Comparison of ENCODE assay signal across 1 cellular context in the genomic region with DNA sequence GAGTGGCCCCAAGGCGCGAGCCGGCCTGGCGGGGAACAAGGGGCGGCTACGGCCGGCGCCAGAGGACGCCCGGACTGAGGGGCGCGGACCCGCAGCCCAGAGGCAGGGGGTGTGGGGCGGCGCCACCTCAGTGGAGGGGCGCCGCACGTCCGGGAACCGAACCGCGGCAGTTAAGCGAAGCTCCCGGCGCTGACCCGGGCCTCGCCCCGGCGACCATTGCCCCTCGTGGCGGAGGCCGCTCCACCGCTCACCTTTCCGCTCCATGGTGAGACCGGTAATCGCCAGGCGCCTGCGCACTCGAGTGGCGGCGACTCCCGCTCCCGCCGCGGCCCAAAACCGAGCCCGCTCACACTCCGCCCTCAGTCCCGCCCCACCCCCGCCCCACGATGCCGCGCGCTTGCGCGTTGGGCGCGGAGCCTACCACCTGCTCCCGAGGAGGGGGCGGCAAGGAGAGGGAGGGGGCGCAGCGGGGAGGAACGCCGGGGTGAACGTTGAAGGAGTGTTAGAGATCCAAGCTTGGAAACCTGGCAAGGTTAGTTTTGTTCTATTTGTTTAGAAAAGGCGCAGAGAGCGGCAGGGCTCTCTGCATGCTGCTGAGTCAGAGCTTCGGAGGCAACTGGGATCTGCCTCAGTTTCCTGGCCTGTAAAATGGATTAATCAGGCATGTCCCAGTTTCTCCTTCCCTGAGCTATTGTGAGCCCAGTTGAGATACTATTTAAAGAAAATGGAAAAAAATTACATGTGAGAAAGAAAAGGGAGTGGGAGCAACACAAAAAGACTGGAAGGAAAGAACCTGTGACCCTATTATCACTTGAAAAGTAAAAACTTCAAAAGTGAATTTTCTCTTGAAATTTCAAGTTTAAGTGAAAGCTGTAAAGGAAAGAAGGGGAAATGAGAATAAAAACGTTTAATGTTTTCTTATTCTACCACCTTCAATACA.
TF ChIP-seq lines count a peak whose summit lies in the region.

TSS of gene SRPK1 (minus strand) at position 306 of the 940 bp plus-strand sequence. CDS start at position 264, 42 bp downstream.

TF ChIP-seq in HepG2, 621 proteins besides CTCF, POLR2A, EP300 and RAD21 (continued from another document and continues in another):
- TF ChIP-seq ZBTB2 (CRISPR knock-in tag; IDR thresholded peaks at IDR 0.05; ENCODE audit: low read depth) = peak; percentile 87
- peak; percentile 98 for TF ChIP-seq MAZ (IDR thresholded peaks at IDR 0.05; ENCODE audit: borderline replicate concordance, low read depth, low read length)
- TF ChIP-seq MAZ (CRISPR knock-in tag; IDR thresholded peaks at IDR 0.05; ENCODE audit: low read depth) = peak; percentile 97
- no peak for TF ChIP-seq ZNF292 (CRISPR knock-in tag; IDR thresholded peaks at IDR 0.05; ENCODE audit: borderline replicate concordance, low read depth)
- TF ChIP-seq PITX1 (CRISPR knock-in tag; IDR thresholded peaks at IDR 0.05) = peak; percentile 45
- TF ChIP-seq ZNF557 (CRISPR knock-in tag; IDR thresholded peaks at IDR 0.05) = no peak
- peak; percentile 87 for TF ChIP-seq ZMAT3 (CRISPR knock-in tag; conservative IDR thresholded peaks at IDR 0.05)
- no peak for TF ChIP-seq ZBTB49 (CRISPR knock-in tag; IDR thresholded peaks at IDR 0.05; ENCODE audit: borderline replicate concordance)
- TF ChIP-seq ZNF597 (CRISPR knock-in tag; IDR thresholded peaks at IDR 0.05) = no peak
- TF ChIP-seq FOXK2 (IDR thresholded peaks at IDR 0.05) = 0 out of 2 replicates have a peak, but pooled peaks have one; percentile 14
- TF ChIP-seq, protein P1, sequence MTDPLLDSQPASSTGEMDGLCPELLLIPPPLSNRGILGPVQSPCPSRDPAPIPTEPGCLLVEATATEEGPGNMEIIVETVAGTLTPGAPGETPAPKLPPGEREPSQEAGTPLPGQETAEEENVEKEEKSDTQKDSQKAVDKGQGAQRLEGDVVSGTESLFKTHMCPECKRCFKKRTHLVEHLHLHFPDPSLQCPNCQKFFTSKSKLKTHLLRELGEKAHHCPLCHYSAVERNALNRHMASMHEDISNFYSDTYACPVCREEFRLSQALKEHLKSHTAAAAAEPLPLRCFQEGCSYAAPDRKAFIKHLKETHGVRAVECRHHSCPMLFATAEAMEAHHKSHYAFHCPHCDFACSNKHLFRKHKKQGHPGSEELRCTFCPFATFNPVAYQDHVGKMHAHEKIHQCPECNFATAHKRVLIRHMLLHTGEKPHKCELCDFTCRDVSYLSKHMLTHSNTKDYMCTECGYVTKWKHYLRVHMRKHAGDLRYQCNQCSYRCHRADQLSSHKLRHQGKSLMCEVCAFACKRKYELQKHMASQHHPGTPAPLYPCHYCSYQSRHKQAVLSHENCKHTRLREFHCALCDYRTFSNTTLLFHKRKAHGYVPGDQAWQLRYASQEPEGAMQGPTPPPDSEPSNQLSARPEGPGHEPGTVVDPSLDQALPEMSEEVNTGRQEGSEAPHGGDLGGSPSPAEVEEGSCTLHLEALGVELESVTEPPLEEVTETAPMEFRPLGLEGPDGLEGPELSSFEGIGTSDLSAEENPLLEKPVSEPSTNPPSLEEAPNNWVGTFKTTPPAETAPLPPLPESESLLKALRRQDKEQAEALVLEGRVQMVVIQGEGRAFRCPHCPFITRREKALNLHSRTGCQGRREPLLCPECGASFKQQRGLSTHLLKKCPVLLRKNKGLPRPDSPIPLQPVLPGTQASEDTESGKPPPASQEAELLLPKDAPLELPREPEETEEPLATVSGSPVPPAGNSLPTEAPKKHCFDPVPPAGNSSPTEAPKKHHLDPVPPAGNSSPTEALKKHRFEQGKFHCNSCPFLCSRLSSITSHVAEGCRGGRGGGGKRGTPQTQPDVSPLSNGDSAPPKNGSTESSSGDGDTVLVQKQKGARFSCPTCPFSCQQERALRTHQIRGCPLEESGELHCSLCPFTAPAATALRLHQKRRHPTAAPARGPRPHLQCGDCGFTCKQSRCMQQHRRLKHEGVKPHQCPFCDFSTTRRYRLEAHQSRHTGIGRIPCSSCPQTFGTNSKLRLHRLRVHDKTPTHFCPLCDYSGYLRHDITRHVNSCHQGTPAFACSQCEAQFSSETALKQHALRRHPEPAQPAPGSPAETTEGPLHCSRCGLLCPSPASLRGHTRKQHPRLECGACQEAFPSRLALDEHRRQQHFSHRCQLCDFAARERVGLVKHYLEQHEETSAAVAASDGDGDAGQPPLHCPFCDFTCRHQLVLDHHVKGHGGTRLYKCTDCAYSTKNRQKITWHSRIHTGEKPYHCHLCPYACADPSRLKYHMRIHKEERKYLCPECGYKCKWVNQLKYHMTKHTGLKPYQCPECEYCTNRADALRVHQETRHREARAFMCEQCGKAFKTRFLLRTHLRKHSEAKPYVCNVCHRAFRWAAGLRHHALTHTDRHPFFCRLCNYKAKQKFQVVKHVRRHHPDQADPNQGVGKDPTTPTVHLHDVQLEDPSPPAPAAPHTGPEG (CRISPR knock-in tag; IDR thresholded peaks at IDR 0.05) = peak; percentile 71; the same call in 1 of the 2 replicates
- TF ChIP-seq NFIB (CRISPR knock-in tag; IDR thresholded peaks at IDR 0.05; ENCODE audit: borderline replicate concordance) = no peak
- no peak; the same call in 1 of the 2 replicates for TF ChIP-seq DNMT3B (CRISPR knock-in tag; conservative IDR thresholded peaks at IDR 0.05)
- TF ChIP-seq, protein P2, sequence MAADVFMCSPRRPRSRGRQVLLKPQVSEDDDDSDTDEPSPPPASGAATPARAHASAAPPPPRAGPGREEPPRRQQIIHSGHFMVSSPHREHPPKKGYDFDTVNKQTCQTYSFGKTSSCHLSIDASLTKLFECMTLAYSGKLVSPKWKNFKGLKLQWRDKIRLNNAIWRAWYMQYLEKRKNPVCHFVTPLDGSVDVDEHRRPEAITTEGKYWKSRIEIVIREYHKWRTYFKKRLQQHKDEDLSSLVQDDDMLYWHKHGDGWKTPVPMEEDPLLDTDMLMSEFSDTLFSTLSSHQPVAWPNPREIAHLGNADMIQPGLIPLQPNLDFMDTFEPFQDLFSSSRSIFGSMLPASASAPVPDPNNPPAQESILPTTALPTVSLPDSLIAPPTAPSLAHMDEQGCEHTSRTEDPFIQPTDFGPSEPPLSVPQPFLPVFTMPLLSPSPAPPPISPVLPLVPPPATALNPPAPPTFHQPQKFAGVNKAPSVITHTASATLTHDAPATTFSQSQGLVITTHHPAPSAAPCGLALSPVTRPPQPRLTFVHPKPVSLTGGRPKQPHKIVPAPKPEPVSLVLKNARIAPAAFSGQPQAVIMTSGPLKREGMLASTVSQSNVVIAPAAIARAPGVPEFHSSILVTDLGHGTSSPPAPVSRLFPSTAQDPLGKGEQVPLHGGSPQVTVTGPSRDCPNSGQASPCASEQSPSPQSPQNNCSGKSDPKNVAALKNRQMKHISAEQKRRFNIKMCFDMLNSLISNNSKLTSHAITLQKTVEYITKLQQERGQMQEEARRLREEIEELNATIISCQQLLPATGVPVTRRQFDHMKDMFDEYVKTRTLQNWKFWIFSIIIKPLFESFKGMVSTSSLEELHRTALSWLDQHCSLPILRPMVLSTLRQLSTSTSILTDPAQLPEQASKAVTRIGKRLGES (CRISPR knock-in tag; IDR thresholded peaks at IDR 0.05; ENCODE audit: borderline replicate concordance) = peak; percentile 69
- peak; percentile 92 for TF ChIP-seq ZSCAN5A (CRISPR knock-in tag; IDR thresholded peaks at IDR 0.05; ENCODE audit: borderline replicate concordance)
- TF ChIP-seq TARDBP (CRISPR knock-in tag; IDR thresholded peaks at IDR 0.05) = peak; percentile 89
- TF ChIP-seq, protein P3, sequence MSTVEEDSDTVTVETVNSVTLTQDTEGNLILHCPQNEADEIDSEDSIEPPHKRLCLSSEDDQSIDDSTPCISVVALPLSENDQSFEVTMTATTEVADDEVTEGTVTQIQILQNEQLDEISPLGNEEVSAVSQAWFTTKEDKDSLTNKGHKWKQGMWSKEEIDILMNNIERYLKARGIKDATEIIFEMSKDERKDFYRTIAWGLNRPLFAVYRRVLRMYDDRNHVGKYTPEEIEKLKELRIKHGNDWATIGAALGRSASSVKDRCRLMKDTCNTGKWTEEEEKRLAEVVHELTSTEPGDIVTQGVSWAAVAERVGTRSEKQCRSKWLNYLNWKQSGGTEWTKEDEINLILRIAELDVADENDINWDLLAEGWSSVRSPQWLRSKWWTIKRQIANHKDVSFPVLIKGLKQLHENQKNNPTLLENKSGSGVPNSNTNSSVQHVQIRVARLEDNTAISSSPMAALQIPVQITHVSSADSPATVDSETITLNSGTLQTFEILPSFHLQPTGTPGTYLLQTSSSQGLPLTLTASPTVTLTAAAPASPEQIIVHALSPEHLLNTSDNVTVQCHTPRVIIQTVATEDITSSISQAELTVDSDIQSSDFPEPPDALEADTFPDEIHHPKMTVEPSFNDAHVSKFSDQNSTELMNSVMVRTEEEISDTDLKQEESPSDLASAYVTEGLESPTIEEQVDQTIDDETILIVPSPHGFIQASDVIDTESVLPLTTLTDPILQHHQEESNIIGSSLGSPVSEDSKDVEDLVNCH (CRISPR knock-in tag; IDR thresholded peaks at IDR 0.05) = no peak
- TF ChIP-seq ETV5 (CRISPR knock-in tag; IDR thresholded peaks at IDR 0.05; ENCODE audit: borderline replicate concordance) = peak; percentile 57
- TF ChIP-seq, protein P4, sequence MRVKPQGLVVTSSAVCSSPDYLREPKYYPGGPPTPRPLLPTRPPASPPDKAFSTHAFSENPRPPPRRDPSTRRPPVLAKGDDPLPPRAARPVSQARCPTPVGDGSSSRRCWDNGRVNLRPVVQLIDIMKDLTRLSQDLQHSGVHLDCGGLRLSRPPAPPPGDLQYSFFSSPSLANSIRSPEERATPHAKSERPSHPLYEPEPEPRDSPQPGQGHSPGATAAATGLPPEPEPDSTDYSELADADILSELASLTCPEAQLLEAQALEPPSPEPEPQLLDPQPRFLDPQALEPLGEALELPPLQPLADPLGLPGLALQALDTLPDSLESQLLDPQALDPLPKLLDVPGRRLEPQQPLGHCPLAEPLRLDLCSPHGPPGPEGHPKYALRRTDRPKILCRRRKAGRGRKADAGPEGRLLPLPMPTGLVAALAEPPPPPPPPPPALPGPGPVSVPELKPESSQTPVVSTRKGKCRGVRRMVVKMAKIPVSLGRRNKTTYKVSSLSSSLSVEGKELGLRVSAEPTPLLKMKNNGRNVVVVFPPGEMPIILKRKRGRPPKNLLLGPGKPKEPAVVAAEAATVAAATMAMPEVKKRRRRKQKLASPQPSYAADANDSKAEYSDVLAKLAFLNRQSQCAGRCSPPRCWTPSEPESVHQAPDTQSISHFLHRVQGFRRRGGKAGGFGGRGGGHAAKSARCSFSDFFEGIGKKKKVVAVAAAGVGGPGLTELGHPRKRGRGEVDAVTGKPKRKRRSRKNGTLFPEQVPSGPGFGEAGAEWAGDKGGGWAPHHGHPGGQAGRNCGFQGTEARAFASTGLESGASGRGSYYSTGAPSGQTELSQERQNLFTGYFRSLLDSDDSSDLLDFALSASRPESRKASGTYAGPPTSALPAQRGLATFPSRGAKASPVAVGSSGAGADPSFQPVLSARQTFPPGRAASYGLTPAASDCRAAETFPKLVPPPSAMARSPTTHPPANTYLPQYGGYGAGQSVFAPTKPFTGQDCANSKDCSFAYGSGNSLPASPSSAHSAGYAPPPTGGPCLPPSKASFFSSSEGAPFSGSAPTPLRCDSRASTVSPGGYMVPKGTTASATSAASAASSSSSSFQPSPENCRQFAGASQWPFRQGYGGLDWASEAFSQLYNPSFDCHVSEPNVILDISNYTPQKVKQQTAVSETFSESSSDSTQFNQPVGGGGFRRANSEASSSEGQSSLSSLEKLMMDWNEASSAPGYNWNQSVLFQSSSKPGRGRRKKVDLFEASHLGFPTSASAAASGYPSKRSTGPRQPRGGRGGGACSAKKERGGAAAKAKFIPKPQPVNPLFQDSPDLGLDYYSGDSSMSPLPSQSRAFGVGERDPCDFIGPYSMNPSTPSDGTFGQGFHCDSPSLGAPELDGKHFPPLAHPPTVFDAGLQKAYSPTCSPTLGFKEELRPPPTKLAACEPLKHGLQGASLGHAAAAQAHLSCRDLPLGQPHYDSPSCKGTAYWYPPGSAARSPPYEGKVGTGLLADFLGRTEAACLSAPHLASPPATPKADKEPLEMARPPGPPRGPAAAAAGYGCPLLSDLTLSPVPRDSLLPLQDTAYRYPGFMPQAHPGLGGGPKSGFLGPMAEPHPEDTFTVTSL (CRISPR knock-in tag; IDR thresholded peaks at IDR 0.05; ENCODE audit: borderline replicate concordance) = peak; percentile 30; the same call in 1 of the 2 replicates
- TF ChIP-seq REL (CRISPR knock-in tag; conservative IDR thresholded peaks at IDR 0.05) = no peak
- TF ChIP-seq ZNF224 (CRISPR knock-in tag; IDR thresholded peaks at IDR 0.05) = peak; percentile 69; the same call in 1 of the 2 replicates
